Comparison of ENCODE assay signal across 8 cellular contexts in the genomic region with DNA sequence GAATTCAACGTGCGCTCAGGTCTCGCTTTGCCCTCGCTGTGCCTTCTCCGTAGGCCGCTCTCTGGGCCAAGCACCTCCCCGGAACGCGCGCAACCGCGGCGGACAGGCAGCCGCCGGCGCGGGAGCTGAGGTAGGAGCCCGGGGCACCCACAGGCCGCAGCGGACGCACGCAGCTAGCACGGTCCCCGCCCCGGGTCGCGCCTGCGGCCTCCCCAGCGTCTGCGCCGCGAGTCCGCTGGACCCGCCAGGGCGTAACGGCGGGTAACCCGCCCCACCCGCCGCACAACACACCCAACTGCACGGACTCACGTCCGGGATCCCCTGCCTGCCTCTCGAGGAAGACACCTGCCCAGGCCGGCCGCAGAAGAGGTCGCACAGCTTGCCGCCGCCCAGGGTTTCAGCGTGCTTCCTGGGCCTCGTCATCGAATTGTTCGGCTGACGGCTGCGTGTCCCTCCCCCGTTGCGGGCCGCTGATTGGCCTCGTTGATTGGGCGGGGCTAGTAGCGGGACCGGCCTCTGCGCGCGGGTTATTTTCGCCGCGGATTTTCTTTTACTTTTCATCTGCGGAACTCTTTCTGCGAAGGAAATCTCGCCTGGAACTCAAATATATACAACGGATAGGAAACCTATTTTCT. TPM values are rescaled to one million over a fixed set of nuclear protein-coding genes. Genes with fewer than 3 reads are reported as not detected.
A peak's percentile ranks its signal among the peaks of the same experiment; 100 is the strongest.
DNase-seq lines count a peak whose midpoint lies in the region; ATAC-seq and TF ChIP-seq lines count a peak whose summit lies in the region.

A gene with protein sequence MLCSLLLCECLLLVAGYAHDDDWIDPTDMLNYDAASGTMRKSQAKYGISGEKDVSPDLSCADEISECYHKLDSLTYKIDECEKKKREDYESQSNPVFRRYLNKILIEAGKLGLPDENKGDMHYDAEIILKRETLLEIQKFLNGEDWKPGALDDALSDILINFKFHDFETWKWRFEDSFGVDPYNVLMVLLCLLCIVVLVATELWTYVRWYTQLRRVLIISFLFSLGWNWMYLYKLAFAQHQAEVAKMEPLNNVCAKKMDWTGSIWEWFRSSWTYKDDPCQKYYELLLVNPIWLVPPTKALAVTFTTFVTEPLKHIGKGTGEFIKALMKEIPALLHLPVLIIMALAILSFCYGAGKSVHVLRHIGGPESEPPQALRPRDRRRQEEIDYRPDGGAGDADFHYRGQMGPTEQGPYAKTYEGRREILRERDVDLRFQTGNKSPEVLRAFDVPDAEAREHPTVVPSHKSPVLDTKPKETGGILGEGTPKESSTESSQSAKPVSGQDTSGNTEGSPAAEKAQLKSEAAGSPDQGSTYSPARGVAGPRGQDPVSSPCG (minus strand): TSS at position 433 of the 635 bp plus-strand sequence. CDS start 13,047 bp downstream, outside the sequence.

- POLR2A ChIA-PET in AG04450 (lab: Yijun Ruan, JAX) = no interaction called here

- H3K27ac ChIP-seq in AG04450 (ENCODE audit: low read depth, low read length) = peak within 1 kb of the TSS; percentile 91

- no peaks in the 10 kb centered on the region for H3K9me3 ChIP-seq in AG04450 (ENCODE audit: control insufficient read depth, insufficient read depth, low read length)

- DNase-seq in AG04450 (ENCODE audit: low read depth, low spot score) = peak; percentile 74
- peak; percentile 93 for DNase-seq in NCI-H345 (lab: John Stamatoyannopoulos, UW)
- peak; percentile 77 to 88 (median 84) for DNase-seq in activated CD4-positive, CD25-positive, alpha-beta regulatory T cell (lab: John Stamatoyannopoulos, UW)
- DNase-seq in central memory CD4-positive, alpha-beta T cell = peak; percentile 94
- peak; percentile 91 for DNase-seq in inferior parietal cortex (ENCODE audit: extremely low spot score)
- DNase-seq in stimulated activated CD4-positive, alpha-beta T cell treated with anti-CD3 and anti-CD28 coated beads, Interleukin-12 subunit alpha, Interleukin-12 subunit beta, amount 100 ng/mL, for 24 hours (ENCODE audit: low read depth in 2 of 2) = peak; percentile 80 to 90

- no peaks in the 10 kb centered on the region for H3K27me3 ChIP-seq in AG04450 (ENCODE audit: control insufficient read depth, insufficient read depth, low read length)

- H3K4me3 ChIP-seq in AG04450 (ENCODE audit: low read depth, low read length) = peak within 1 kb of the TSS; percentile 79

- ATAC-seq in GM18909 (IDR thresholded peaks at IDR 0.05; ENCODE audit: poor library complexity, unreplicated experiment) = peak; percentile 94
- peak; percentile 87 for ATAC-seq in HG03175 (IDR thresholded peaks at IDR 0.05; ENCODE audit: unreplicated experiment)

- TF ChIP-seq CTCF in AG04450 (IDR thresholded peaks at IDR 0.05; ENCODE audit: low read depth, low read length) = no peak

- CTCF ChIA-PET in AG04450 (lab: Charles Lee) = interaction anchor here (0.6 to 0.7 kb wide), 2 partner anchors 274 to 569 kb away, joined by 3 read pairs; no protein-coding TSS in a partner anchor

RNA-seq across cellular contexts. Expression of the gene that starts here (rescaled TPM):
- polyA plus RNA-seq in AG04450 (2011; rRNA removed) = 32.0 and 45.2 TPM in 2 replicates
- polyA minus RNA-seq in AG04450 (2011; rRNA and poly(A)+ RNA removed) = 17.6 and 32.4 TPM in 2 replicates

Comparison
In these comparisons a context has a peak if more than half of its experiments do, and no peak if none do; other contexts are left out.
1. Peak in every context shown above with its lines: DNase-seq, ATAC-seq, H3K4me3 ChIP-seq and H3K27ac ChIP-seq.